Comparison of ENCODE assay signal across 1 cellular context in the genomic region with DNA sequence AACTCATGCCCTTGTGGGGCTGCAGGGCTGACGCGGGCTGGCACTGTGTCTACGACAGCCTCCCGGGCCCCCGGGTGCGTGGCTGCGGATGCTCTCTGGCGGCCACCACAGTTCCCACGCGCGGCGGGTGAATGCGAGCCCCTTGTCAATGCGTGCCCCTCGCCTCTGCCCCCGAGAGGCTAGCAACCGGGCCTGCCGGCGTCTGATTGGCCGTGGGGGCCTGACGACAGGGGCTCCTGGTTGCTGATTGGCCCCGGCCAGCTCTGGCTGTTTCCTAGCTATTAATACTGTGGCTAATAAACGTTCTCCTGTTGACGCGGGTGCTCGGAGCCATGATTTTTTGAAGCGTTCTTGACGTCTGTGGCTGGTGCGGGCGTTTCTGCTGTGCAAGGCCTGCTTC.
TF ChIP-seq lines count a peak whose summit lies in the region.

No MANE protein-coding gene starts in this region.

TF ChIP-seq in HepG2, 621 proteins besides CTCF, POLR2A, EP300 and RAD21 (continued from another document and continues in another):
- TF ChIP-seq, protein P1, sequence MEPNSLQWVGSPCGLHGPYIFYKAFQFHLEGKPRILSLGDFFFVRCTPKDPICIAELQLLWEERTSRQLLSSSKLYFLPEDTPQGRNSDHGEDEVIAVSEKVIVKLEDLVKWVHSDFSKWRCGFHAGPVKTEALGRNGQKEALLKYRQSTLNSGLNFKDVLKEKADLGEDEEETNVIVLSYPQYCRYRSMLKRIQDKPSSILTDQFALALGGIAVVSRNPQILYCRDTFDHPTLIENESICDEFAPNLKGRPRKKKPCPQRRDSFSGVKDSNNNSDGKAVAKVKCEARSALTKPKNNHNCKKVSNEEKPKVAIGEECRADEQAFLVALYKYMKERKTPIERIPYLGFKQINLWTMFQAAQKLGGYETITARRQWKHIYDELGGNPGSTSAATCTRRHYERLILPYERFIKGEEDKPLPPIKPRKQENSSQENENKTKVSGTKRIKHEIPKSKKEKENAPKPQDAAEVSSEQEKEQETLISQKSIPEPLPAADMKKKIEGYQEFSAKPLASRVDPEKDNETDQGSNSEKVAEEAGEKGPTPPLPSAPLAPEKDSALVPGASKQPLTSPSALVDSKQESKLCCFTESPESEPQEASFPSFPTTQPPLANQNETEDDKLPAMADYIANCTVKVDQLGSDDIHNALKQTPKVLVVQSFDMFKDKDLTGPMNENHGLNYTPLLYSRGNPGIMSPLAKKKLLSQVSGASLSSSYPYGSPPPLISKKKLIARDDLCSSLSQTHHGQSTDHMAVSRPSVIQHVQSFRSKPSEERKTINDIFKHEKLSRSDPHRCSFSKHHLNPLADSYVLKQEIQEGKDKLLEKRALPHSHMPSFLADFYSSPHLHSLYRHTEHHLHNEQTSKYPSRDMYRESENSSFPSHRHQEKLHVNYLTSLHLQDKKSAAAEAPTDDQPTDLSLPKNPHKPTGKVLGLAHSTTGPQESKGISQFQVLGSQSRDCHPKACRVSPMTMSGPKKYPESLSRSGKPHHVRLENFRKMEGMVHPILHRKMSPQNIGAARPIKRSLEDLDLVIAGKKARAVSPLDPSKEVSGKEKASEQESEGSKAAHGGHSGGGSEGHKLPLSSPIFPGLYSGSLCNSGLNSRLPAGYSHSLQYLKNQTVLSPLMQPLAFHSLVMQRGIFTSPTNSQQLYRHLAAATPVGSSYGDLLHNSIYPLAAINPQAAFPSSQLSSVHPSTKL (CRISPR knock-in tag; IDR thresholded peaks at IDR 0.05), result no peak
- TF ChIP-seq KDM4B (CRISPR knock-in tag; IDR thresholded peaks at IDR 0.05) (no peak), ZNF292 (CRISPR knock-in tag; IDR thresholded peaks at IDR 0.05; ENCODE audit: borderline replicate concordance, low read depth) (no peak), DNMT1 (CRISPR knock-in tag; IDR thresholded peaks at IDR 0.05) (no peak), TBP (CRISPR knock-in tag; IDR thresholded peaks at IDR 0.05) (no peak), NR2F2 (IDR thresholded peaks at IDR 0.05; ENCODE audit: borderline replicate concordance, low read depth) (no peak), AKAP8 (CRISPR knock-in tag; IDR thresholded peaks at IDR 0.05) (no peak), ZKSCAN8 (CRISPR knock-in tag; IDR thresholded peaks at IDR 0.05; ENCODE audit: borderline replicate concordance) (no peak), PCBP1 (IDR thresholded peaks at IDR 0.05; ENCODE audit: borderline replicate concordance, low read depth, low read length) (no peak), RBAK (CRISPR knock-in tag; IDR thresholded peaks at IDR 0.05) (no peak), FOXK2 (IDR thresholded peaks at IDR 0.05) (no peak), SMAD1 (CRISPR knock-in tag; IDR thresholded peaks at IDR 0.05; ENCODE audit: borderline replicate concordance, low read depth) (no peak), CBX5 (CRISPR knock-in tag; IDR thresholded peaks at IDR 0.05; ENCODE audit: borderline replicate concordance) (no peak), NFYC (CRISPR knock-in tag; IDR thresholded peaks at IDR 0.05) (peak; percentile 45; the same call in 1 of the 2 replicates), RFXAP (CRISPR knock-in tag; IDR thresholded peaks at IDR 0.05; ENCODE audit: borderline replicate concordance) (peak; percentile 96), ZFP36L1 (CRISPR knock-in tag; IDR thresholded peaks at IDR 0.05) (no peak), RFX5 (IDR thresholded peaks at IDR 0.05; ENCODE audit: low read depth, low read length) (peak; percentile 88), PTBP1 (IDR thresholded peaks at IDR 0.05; ENCODE audit: low read depth, low read length, poor library complexity, severe bottlenecking) (no peak), ZNF562 (CRISPR knock-in tag; IDR thresholded peaks at IDR 0.05; ENCODE audit: borderline replicate concordance) (no peak), ZNF703 (CRISPR knock-in tag; IDR thresholded peaks at IDR 0.05; ENCODE audit: borderline replicate concordance) (no peak), ZNF354B (CRISPR knock-in tag; IDR thresholded peaks at IDR 0.05) (no peak), NFE2 (CRISPR knock-in tag; IDR thresholded peaks at IDR 0.05) (no peak)
- TF ChIP-seq, protein P2, sequence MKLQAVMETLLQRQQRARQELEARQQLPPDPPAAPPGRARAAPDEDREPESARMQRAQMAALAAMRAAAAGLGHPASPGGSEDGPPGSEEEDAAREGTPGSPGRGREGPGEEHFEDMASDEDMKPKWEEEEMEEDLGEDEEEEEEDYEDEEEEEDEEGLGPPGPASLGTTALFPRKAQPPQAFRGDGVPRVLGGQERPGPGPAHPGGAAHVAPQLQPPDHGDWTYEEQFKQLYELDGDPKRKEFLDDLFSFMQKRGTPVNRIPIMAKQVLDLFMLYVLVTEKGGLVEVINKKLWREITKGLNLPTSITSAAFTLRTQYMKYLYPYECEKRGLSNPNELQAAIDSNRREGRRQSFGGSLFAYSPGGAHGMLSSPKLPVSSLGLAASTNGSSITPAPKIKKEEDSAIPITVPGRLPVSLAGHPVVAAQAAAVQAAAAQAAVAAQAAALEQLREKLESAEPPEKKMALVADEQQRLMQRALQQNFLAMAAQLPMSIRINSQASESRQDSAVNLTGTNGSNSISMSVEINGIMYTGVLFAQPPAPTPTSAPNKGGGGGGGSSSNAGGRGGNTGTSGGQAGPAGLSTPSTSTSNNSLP (IDR thresholded peaks at IDR 0.05; ENCODE audit: low read depth, low read length), result no peak
- TF ChIP-seq, protein P3, sequence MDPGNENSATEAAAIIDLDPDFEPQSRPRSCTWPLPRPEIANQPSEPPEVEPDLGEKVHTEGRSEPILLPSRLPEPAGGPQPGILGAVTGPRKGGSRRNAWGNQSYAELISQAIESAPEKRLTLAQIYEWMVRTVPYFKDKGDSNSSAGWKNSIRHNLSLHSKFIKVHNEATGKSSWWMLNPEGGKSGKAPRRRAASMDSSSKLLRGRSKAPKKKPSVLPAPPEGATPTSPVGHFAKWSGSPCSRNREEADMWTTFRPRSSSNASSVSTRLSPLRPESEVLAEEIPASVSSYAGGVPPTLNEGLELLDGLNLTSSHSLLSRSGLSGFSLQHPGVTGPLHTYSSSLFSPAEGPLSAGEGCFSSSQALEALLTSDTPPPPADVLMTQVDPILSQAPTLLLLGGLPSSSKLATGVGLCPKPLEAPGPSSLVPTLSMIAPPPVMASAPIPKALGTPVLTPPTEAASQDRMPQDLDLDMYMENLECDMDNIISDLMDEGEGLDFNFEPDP (CRISPR knock-in tag; conservative IDR thresholded peaks at IDR 0.05), result 0 out of 2 replicates have a peak, but pooled peaks have one; percentile 38
- TF ChIP-seq, protein P4, sequence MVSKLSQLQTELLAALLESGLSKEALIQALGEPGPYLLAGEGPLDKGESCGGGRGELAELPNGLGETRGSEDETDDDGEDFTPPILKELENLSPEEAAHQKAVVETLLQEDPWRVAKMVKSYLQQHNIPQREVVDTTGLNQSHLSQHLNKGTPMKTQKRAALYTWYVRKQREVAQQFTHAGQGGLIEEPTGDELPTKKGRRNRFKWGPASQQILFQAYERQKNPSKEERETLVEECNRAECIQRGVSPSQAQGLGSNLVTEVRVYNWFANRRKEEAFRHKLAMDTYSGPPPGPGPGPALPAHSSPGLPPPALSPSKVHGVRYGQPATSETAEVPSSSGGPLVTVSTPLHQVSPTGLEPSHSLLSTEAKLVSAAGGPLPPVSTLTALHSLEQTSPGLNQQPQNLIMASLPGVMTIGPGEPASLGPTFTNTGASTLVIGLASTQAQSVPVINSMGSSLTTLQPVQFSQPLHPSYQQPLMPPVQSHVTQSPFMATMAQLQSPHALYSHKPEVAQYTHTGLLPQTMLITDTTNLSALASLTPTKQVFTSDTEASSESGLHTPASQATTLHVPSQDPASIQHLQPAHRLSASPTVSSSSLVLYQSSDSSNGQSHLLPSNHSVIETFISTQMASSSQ (IDR thresholded peaks at IDR 0.05; ENCODE audit: low read depth), result no peak
- TF ChIP-seq, protein P4 (CRISPR knock-in tag; IDR thresholded peaks at IDR 0.05; ENCODE audit: borderline replicate concordance), result no peak
- TF ChIP-seq, protein P5, sequence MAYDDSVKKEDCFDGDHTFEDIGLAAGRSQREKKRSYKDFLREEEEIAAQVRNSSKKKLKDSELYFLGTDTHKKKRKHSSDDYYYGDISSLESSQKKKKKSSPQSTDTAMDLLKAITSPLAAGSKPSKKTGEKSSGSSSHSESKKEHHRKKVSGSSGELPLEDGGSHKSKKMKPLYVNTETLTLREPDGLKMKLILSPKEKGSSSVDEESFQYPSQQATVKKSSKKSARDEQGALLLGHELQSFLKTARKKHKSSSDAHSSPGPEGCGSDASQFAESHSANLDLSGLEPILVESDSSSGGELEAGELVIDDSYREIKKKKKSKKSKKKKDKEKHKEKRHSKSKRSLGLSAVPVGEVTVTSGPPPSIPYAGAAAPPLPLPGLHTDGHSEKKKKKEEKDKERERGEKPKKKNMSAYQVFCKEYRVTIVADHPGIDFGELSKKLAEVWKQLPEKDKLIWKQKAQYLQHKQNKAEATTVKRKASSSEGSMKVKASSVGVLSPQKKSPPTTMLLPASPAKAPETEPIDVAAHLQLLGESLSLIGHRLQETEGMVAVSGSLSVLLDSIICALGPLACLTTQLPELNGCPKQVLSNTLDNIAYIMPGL (CRISPR knock-in tag; IDR thresholded peaks at IDR 0.05; ENCODE audit: borderline replicate concordance in 1 of 2, low read depth in 1 of 2), result no peak
- TF ChIP-seq, protein P6, sequence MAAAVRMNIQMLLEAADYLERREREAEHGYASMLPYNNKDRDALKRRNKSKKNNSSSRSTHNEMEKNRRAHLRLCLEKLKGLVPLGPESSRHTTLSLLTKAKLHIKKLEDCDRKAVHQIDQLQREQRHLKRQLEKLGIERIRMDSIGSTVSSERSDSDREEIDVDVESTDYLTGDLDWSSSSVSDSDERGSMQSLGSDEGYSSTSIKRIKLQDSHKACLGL (CRISPR knock-in tag; IDR thresholded peaks at IDR 0.05), result no peak
- TF ChIP-seq, protein P7, sequence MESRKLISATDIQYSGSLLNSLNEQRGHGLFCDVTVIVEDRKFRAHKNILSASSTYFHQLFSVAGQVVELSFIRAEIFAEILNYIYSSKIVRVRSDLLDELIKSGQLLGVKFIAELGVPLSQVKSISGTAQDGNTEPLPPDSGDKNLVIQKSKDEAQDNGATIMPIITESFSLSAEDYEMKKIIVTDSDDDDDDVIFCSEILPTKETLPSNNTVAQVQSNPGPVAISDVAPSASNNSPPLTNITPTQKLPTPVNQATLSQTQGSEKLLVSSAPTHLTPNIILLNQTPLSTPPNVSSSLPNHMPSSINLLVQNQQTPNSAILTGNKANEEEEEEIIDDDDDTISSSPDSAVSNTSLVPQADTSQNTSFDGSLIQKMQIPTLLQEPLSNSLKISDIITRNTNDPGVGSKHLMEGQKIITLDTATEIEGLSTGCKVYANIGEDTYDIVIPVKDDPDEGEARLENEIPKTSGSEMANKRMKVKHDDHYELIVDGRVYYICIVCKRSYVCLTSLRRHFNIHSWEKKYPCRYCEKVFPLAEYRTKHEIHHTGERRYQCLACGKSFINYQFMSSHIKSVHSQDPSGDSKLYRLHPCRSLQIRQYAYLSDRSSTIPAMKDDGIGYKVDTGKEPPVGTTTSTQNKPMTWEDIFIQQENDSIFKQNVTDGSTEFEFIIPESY (CRISPR knock-in tag; IDR thresholded peaks at IDR 0.05), result no peak
- TF ChIP-seq, protein P8, sequence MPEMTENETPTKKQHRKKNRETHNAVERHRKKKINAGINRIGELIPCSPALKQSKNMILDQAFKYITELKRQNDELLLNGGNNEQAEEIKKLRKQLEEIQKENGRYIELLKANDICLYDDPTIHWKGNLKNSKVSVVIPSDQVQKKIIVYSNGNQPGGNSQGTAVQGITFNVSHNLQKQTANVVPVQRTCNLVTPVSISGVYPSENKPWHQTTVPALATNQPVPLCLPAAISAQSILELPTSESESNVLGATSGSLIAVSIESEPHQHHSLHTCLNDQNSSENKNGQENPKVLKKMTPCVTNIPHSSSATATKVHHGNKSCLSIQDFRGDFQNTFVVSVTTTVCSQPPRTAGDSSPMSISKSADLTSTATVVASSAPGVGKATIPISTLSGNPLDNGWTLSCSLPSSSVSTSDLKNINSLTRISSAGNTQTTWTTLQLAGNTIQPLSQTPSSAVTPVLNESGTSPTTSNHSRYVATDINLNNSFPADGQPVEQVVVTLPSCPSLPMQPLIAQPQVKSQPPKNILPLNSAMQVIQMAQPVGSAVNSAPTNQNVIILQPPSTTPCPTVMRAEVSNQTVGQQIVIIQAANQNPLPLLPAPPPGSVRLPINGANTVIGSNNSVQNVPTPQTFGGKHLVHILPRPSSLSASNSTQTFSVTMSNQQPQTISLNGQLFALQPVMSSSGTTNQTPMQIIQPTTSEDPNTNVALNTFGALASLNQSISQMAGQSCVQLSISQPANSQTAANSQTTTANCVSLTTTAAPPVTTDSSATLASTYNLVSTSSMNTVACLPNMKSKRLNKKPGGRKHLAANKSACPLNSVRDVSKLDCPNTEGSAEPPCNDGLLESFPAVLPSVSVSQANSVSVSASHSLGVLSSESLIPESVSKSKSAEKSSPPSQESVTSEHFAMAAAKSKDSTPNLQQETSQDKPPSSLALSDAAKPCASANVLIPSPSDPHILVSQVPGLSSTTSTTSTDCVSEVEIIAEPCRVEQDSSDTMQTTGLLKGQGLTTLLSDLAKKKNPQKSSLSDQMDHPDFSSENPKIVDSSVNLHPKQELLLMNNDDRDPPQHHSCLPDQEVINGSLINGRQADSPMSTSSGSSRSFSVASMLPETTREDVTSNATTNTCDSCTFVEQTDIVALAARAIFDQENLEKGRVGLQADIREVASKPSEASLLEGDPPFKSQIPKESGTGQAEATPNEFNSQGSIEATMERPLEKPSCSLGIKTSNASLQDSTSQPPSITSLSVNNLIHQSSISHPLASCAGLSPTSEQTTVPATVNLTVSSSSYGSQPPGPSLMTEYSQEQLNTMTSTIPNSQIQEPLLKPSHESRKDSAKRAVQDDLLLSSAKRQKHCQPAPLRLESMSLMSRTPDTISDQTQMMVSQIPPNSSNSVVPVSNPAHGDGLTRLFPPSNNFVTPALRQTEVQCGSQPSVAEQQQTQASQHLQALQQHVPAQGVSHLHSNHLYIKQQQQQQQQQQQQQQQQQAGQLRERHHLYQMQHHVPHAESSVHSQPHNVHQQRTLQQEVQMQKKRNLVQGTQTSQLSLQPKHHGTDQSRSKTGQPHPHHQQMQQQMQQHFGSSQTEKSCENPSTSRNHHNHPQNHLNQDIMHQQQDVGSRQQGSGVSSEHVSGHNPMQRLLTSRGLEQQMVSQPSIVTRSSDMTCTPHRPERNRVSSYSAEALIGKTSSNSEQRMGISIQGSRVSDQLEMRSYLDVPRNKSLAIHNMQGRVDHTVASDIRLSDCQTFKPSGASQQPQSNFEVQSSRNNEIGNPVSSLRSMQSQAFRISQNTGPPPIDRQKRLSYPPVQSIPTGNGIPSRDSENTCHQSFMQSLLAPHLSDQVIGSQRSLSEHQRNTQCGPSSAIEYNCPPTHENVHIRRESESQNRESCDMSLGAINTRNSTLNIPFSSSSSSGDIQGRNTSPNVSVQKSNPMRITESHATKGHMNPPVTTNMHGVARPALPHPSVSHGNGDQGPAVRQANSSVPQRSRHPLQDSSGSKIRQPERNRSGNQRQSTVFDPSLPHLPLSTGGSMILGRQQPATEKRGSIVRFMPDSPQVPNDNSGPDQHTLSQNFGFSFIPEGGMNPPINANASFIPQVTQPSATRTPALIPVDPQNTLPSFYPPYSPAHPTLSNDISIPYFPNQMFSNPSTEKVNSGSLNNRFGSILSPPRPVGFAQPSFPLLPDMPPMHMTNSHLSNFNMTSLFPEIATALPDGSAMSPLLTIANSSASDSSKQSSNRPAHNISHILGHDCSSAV (CRISPR knock-in tag; IDR thresholded peaks at IDR 0.05; ENCODE audit: borderline replicate concordance), result no peak
